1 cellular context compared by ENCODE assay signal in genomic region chr21:42840411-42841155, GRCh38.
A peak's percentile ranks its signal among the peaks of the same experiment; 100 is the strongest.
TF ChIP-seq lines count a peak whose summit lies in the region.

No MANE protein-coding gene starts in this region.

TF ChIP-seq in H1, 55 proteins besides CTCF, POLR2A, EP300 and RAD21:
- peak; percentile 8; the same call in 1 of the 2 replicates for TF ChIP-seq POLR2AphosphoS5 (IDR thresholded peaks at IDR 0.05; ENCODE audit: low read depth, low read length)
- TF ChIP-seq ASH2L (IDR thresholded peaks at IDR 0.05; ENCODE audit: low read length) = no peak
- TF ChIP-seq CHD2 (IDR thresholded peaks at IDR 0.05; ENCODE audit: low read length) = no peak
